20 cellular contexts compared by ENCODE assay signal in genomic region chr9:116421006-116421538, GRCh38.
DNase-seq lines count a peak whose midpoint lies in the region; TF ChIP-seq lines count a peak whose summit lies in the region.
"Had no signal": no experiment of that assay in that cellular context is flagged by ENCODE, and none has a peak within 500 bp of the region (broad histone marks: within the 10 kb centered on the region; RNA-seq: fewer than 3 reads in every experiment).

No MANE protein-coding gene starts in this region.

- DNase-seq in GM04504 (ENCODE audit: low read depth) (peak; percentile 10), OCI-M1 (lab: John Stamatoyannopoulos, UW) (peak; percentile 83), erythroblast (lab: John Stamatoyannopoulos, UW) (peak; percentile 67 to 73), renal cortical epithelial cell (ENCODE audit: low read depth) (peak; percentile 81), NCI-H1105 (lab: John Stamatoyannopoulos, UW) (no peak)
- no peak for DNase-seq in activated naive CD4-positive, alpha-beta T cell treated with anti-CD3 and anti-CD28 coated beads, Interleukin-2, amount 50 U/mL, for 16 hours
- DNase-seq in activated CD4-positive, CD25-positive, alpha-beta regulatory T cell treated with anti-CD3 and anti-CD28 coated beads, Interleukin-2, amount 50 U/mL, for 72 hours, result no peak
- DNase-seq: BE2C; Calu3; GDM1; mesendoderm; MM.1S; NCI-H187; NCI-H446 treated with DMSO at 0.1 percent for 48 hours; SJCRH30; small intestine; stimulated activated CD4-positive, alpha-beta T cell treated with anti-CD3 and anti-CD28 coated beads, Interleukin-4, amount 100 ng/mL, for 24 hours; substantia nigra; T-helper 2 cell; uterus had no signal

- no peak for TF ChIP-seq POLR2A in erythroblast (IDR thresholded peaks at IDR 0.05; ENCODE audit: low read length)

Comparison
In these comparisons a context has a peak if more than half of its experiments do, and no peak if none do; other contexts are left out.
1. DNase-seq: peak in GM04504 (single experiment), OCI-M1 (single experiment), erythroblast (2 of 2) and renal cortical epithelial cell (single experiment); none in NCI-H1105 (single experiment), activated naive CD4-positive, alpha-beta T cell treated with anti-CD3 and anti-CD28 coated beads, Interleukin-2, amount 50 U/mL, for 16 hours (single experiment) and activated CD4-positive, CD25-positive, alpha-beta regulatory T cell treated with anti-CD3 and anti-CD28 coated beads, Interleukin-2, amount 50 U/mL, for 72 hours (single experiment).